ENCODE assay signal across 9 cellular contexts in genomic region chr19:27709496-27709895, GRCh38.
"Had no signal": no experiment of that assay in that cellular context is flagged by ENCODE, and none has a peak within 500 bp of the region (broad histone marks: within the 10 kb centered on the region; RNA-seq: fewer than 3 reads in every experiment).

No MANE protein-coding gene starts in this region.

- H3K4me1 Mint-ChIP-seq: IgD-negative memory B cell had no signal

- H3K36me3 Mint-ChIP-seq: IgD-negative memory B cell had no signal

- H3K4me1 ChIP-seq: HAP-1 had no signal

- H3K4me3 Mint-ChIP-seq: HFFc6, IgD-negative memory B cell had no signal

- H3K36me3 ChIP-seq: HAP-1 had no signal

- H3K27ac Mint-ChIP-seq: HFFc6, IgD-negative memory B cell had no signal

- DNase-seq: GM23248, GOT3, H7, HFFc6 had no signal

- H3K9me3 ChIP-seq: HAP-1 had no signal

- H3K27me3 Mint-ChIP-seq: IgD-negative memory B cell had no signal

- H3K27ac ChIP-seq: GM23248, HL-60 had no signal

- H3K4me3 ChIP-seq: GM23248, HAP-1 had no signal

- ATAC-seq: HCT116, HepG2 had no signal
